Comparison of ENCODE assay signal across 15 cellular contexts in the genomic region with DNA sequence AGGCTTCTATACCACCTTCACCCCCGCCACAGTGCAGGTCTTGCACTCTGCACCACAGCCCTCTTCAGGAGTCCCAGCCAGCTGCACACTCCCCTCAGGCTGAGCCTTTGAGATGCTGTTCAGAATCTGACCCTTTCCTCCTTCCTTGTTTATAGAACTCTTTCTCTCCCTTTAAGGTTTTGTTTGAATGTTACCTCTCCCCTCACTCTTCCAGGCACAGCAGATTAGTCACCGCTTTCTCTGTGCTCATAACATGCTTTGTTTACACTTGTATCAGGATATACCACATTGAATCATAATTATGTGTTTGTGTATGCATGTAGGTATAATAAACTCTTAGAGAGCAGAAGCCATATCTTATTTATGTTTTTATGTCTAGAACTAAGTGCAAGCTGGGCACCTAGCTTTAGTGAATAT.
DNase-seq lines count a peak whose midpoint lies in the region; ATAC-seq and TF ChIP-seq lines count a peak whose summit lies in the region.
"Had no signal": no experiment of that assay in that cellular context is flagged by ENCODE, and none has a peak within 500 bp of the region (broad histone marks: within the 10 kb centered on the region; RNA-seq: fewer than 3 reads in every experiment).

No MANE protein-coding gene starts in this region.

- POLR2A ChIA-PET in activated naive CD8-positive, alpha-beta T cell treated with anti-CD3 and anti-CD28 coated beads, Interleukin-2, amount 10 ng/mL, durations not matched to agents 7 days and 5 days (lab: Charles Lee): interaction anchor here (0.9 kb wide), 1 partner anchor 62 kb away, joined by 3 read pairs; no protein-coding TSS in a partner anchor
- POLR2A ChIA-PET in RWPE1 (lab: Yijun Ruan, JAX; ENCODE audit: low non-redundant PET): no interaction called here

- H3K36me3 Mint-ChIP-seq in activated naive CD8-positive, alpha-beta T cell treated with anti-CD3 and anti-CD28 coated beads, Interleukin-2, amount 10 ng/mL, durations not matched to agents 7 days and 5 days: peaks cover 17% of the 10 kb centered on the region
- no peaks in the 10 kb centered on the region for H3K36me3 Mint-ChIP-seq in activated naive CD8-positive, alpha-beta T cell treated with anti-CD3 and anti-CD28 coated beads, Interleukin-2, amount 50 U/mL, for 24 hours (ENCODE audit: low read depth)
- H3K36me3 Mint-ChIP-seq in glutamatergic neuron (ENCODE audit: unreplicated experiment): no peaks in the 10 kb centered on the region
- H3K36me3 Mint-ChIP-seq in neural progenitor cell: no peaks in the 10 kb centered on the region
- H3K36me3 Mint-ChIP-seq: activated CD4-positive, alpha-beta memory T cell treated with anti-CD3 and anti-CD28 coated beads for 36 hours had no signal

- H3K4me3 Mint-ChIP-seq in activated naive CD8-positive, alpha-beta T cell treated with anti-CD3 and anti-CD28 coated beads, Interleukin-2, amount 10 ng/mL, durations not matched to agents 7 days and 5 days: no peak overlapping the region
- H3K4me3 Mint-ChIP-seq in activated naive CD8-positive, alpha-beta T cell treated with anti-CD3 and anti-CD28 coated beads, Interleukin-2, amount 50 U/mL, for 24 hours: no peak overlapping the region
- no peak overlapping the region for H3K4me3 Mint-ChIP-seq in glutamatergic neuron (ENCODE audit: unreplicated experiment)
- H3K4me3 Mint-ChIP-seq in neural progenitor cell: no peak overlapping the region
- H3K4me3 Mint-ChIP-seq: activated CD4-positive, alpha-beta memory T cell treated with anti-CD3 and anti-CD28 coated beads for 36 hours; B cell; stimulated activated naive CD8-positive, alpha-beta T cell treated with anti-CD3 and anti-CD28 coated beads, Interleukin-15, Interleukin-2, amounts not matched to agents 100 ng/mL and 50 ng/mL, for 24 hours had no signal

- no peaks in the 10 kb centered on the region for H3K27me3 ChIP-seq in neural progenitor cell
- H3K27me3 ChIP-seq: ascending aorta had no signal

- H3K27ac Mint-ChIP-seq in activated naive CD8-positive, alpha-beta T cell treated with anti-CD3 and anti-CD28 coated beads, Interleukin-2, amount 10 ng/mL, durations not matched to agents 7 days and 5 days: peak overlapping the region; percentile 17
- no peak overlapping the region for H3K27ac Mint-ChIP-seq in activated naive CD8-positive, alpha-beta T cell treated with anti-CD3 and anti-CD28 coated beads, Interleukin-2, amount 50 U/mL, for 24 hours
- H3K27ac Mint-ChIP-seq in glutamatergic neuron (ENCODE audit: unreplicated experiment) (no peak overlapping the region), neural progenitor cell (no peak overlapping the region)
- H3K27ac Mint-ChIP-seq: activated CD4-positive, alpha-beta memory T cell treated with anti-CD3 and anti-CD28 coated beads for 36 hours; B cell; stimulated activated naive CD8-positive, alpha-beta T cell treated with anti-CD3 and anti-CD28 coated beads, Interleukin-15, Interleukin-2, amounts not matched to agents 100 ng/mL and 50 ng/mL, for 24 hours had no signal

- H3K4me3 ChIP-seq in fibroblast of pulmonary artery (replicated peaks; ENCODE audit: low read depth, low read length): no peak overlapping the region
- no peak overlapping the region for H3K4me3 ChIP-seq in neural progenitor cell
- H3K4me3 ChIP-seq: ascending aorta had no signal

- no peak overlapping the region for H3K27ac ChIP-seq in RWPE1
- H3K27ac ChIP-seq in neural progenitor cell: no peak overlapping the region
- H3K27ac ChIP-seq: ascending aorta had no signal

- ATAC-seq in activated naive CD8-positive, alpha-beta T cell treated with anti-CD3 and anti-CD28 coated beads, Interleukin-2, amount 10 ng/mL, durations not matched to agents 7 days and 5 days (ENCODE audit: low read depth): peak; percentile 26
- no peak for ATAC-seq in activated naive CD8-positive, alpha-beta T cell treated with anti-CD3 and anti-CD28 coated beads, Interleukin-2, amount 50 U/mL, for 24 hours

- CTCF ChIA-PET in RWPE1 (lab: Yijun Ruan, JAX): interaction anchor here (0.7 kb wide), 2 partner anchors 21 to 111 kb away, joined by 3 to 4 read pairs; no protein-coding TSS in a partner anchor

- H3K36me3 ChIP-seq in neural progenitor cell: no peaks in the 10 kb centered on the region
- H3K36me3 ChIP-seq: ascending aorta had no signal

- no peaks in the 10 kb centered on the region for H4K20me1 ChIP-seq in neural progenitor cell (ENCODE audit: low read depth)

- H3K9me3 ChIP-seq in neural progenitor cell (ENCODE audit: low read depth): no peaks in the 10 kb centered on the region
- H3K9me3 ChIP-seq: ascending aorta had no signal

- no peaks in the 10 kb centered on the region for H3K27me3 Mint-ChIP-seq in activated naive CD8-positive, alpha-beta T cell treated with anti-CD3 and anti-CD28 coated beads, Interleukin-2, amount 10 ng/mL, durations not matched to agents 7 days and 5 days
- H3K27me3 Mint-ChIP-seq in activated naive CD8-positive, alpha-beta T cell treated with anti-CD3 and anti-CD28 coated beads, Interleukin-2, amount 50 U/mL, for 24 hours: peaks cover 1% of the 10 kb centered on the region
- H3K27me3 Mint-ChIP-seq in glutamatergic neuron (ENCODE audit: unreplicated experiment) (no peaks in the 10 kb centered on the region), neural progenitor cell (ENCODE audit: insufficient read depth, low read depth) (peaks cover 3% of the 10 kb centered on the region)
- H3K27me3 Mint-ChIP-seq: activated CD4-positive, alpha-beta memory T cell treated with anti-CD3 and anti-CD28 coated beads for 36 hours; stimulated activated naive CD8-positive, alpha-beta T cell treated with anti-CD3 and anti-CD28 coated beads, Interleukin-15, Interleukin-2, amounts not matched to agents 100 ng/mL and 50 ng/mL, for 24 hours had no signal

- TF ChIP-seq CTCF in RWPE1 (conservative IDR thresholded peaks at IDR 0.05; ENCODE audit: low read depth): no peak
- no peak for TF ChIP-seq CTCF in fibroblast of pulmonary artery (IDR thresholded peaks at IDR 0.05; ENCODE audit: low read length, missing control alignments)
- no peak for TF ChIP-seq CTCF in glutamatergic neuron (IDR thresholded peaks at IDR 0.05; ENCODE audit: partially characterized antibody, unreplicated experiment)
- TF ChIP-seq CTCF in neural progenitor cell (IDR thresholded peaks at IDR 0.05): no peak

- peaks cover 39% of the 10 kb centered on the region for H3K4me1 Mint-ChIP-seq in activated naive CD8-positive, alpha-beta T cell treated with anti-CD3 and anti-CD28 coated beads, Interleukin-2, amount 10 ng/mL, durations not matched to agents 7 days and 5 days
- peaks cover 45% of the 10 kb centered on the region for H3K4me1 Mint-ChIP-seq in activated naive CD8-positive, alpha-beta T cell treated with anti-CD3 and anti-CD28 coated beads, Interleukin-2, amount 50 U/mL, for 24 hours
- H3K4me1 Mint-ChIP-seq in glutamatergic neuron (ENCODE audit: low read depth, unreplicated experiment) (no peaks in the 10 kb centered on the region), neural progenitor cell (peaks cover 14% of the 10 kb centered on the region)

- no peak for DNase-seq in activated naive CD8-positive, alpha-beta T cell treated with anti-CD3 and anti-CD28 coated beads, Interleukin-2, amount 10 ng/mL, durations not matched to agents 7 days and 5 days
- no peak for DNase-seq in activated naive CD8-positive, alpha-beta T cell treated with anti-CD3 and anti-CD28 coated beads, Interleukin-2, amount 50 U/mL, for 24 hours
- DNase-seq in RWPE1 (ENCODE audit: low spot score) (peak; percentile 45), fibroblast of pulmonary artery (ENCODE audit: low read depth) (peak; percentile 14), ureter (ENCODE audit: low spot score) (peak; percentile 43), glutamatergic neuron (no peak), neural progenitor cell (ENCODE audit: low spot score) (no peak)
- no peak for DNase-seq in activated naive CD4-positive, alpha-beta T cell (lab: John Stamatoyannopoulos, UW)
- DNase-seq: activated CD4-positive, alpha-beta memory T cell treated with anti-CD3 and anti-CD28 coated beads for 36 hours; head of caudate nucleus; NCI-H1048; SHP77 treated with DMSO at 0.1 percent for 48 hours had no signal

- H3K79me2 ChIP-seq in neural progenitor cell (ENCODE audit: low read depth): no peaks in the 10 kb centered on the region

- no peaks in the 10 kb centered on the region for H3K9me3 Mint-ChIP-seq in activated naive CD8-positive, alpha-beta T cell treated with anti-CD3 and anti-CD28 coated beads, Interleukin-2, amount 10 ng/mL, durations not matched to agents 7 days and 5 days
- H3K9me3 Mint-ChIP-seq in activated naive CD8-positive, alpha-beta T cell treated with anti-CD3 and anti-CD28 coated beads, Interleukin-2, amount 50 U/mL, for 24 hours: no peaks in the 10 kb centered on the region
- no peaks in the 10 kb centered on the region for H3K9me3 Mint-ChIP-seq in glutamatergic neuron (ENCODE audit: unreplicated experiment)
- no peaks in the 10 kb centered on the region for H3K9me3 Mint-ChIP-seq in neural progenitor cell
- H3K9me3 Mint-ChIP-seq: activated CD4-positive, alpha-beta memory T cell treated with anti-CD3 and anti-CD28 coated beads for 36 hours; stimulated activated naive CD8-positive, alpha-beta T cell treated with anti-CD3 and anti-CD28 coated beads, Interleukin-15, Interleukin-2, amounts not matched to agents 100 ng/mL and 50 ng/mL, for 24 hours had no signal

- no peaks in the 10 kb centered on the region for H3F3A ChIP-seq in neural progenitor cell (ENCODE audit: low read depth)

- H2AFZ ChIP-seq in neural progenitor cell (replicated peaks): no peak overlapping the region

- H3K4me1 ChIP-seq in neural progenitor cell: peaks cover 2% of the 10 kb centered on the region
- H3K4me1 ChIP-seq: ascending aorta had no signal

- no peak overlapping the region for H3K9ac ChIP-seq in neural progenitor cell

- H3K4me2 ChIP-seq in neural progenitor cell: no peak overlapping the region

Comparison
In these comparisons a context has a peak if more than half of its experiments do, and no peak if none do; other contexts are left out.
1. DNase-seq: peak in RWPE1 (single experiment), fibroblast of pulmonary artery (single experiment) and ureter (single experiment); none in activated naive CD8-positive, alpha-beta T cell treated with anti-CD3 and anti-CD28 coated beads, Interleukin-2, amount 10 ng/mL, durations not matched to agents 7 days and 5 days (single experiment), activated naive CD8-positive, alpha-beta T cell treated with anti-CD3 and anti-CD28 coated beads, Interleukin-2, amount 50 U/mL, for 24 hours (single experiment), activated naive CD4-positive, alpha-beta T cell (0 of 4), glutamatergic neuron (single experiment) and neural progenitor cell (single experiment).